In the genomic region with DNA sequence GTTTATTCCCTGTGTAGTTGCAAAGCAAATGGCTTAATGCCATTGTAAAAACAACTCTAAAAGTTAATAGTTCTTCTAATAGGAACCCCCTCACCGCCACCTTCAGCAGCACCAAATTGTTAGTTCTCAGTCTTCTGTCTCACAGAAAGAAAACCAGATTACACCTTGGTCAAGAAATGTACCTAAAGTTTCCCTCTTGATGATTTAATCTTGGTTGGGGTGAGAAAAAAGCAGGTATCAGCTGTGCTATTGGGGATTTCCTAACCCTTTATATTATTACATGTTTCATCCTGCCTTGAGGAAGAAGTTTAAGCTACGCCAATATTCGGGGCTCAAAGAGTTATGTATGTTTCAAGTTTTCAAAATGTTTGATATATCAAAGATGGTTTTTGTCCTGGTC, we compare ENCODE assay signal across 14 cellular contexts.
"Had no signal": no experiment of that assay in that cellular context is flagged by ENCODE, and none has a peak within 500 bp of the region (broad histone marks: within the 10 kb centered on the region; RNA-seq: fewer than 3 reads in every experiment).

No MANE protein-coding gene starts in this region.

- H3K36me3 ChIP-seq: heart right ventricle, left ventricle myocardium inferior had no signal

- H3K4me1 ChIP-seq: testis had no signal

- H3K4me1 Mint-ChIP-seq: activated naive CD4-positive, alpha-beta T cell treated with anti-CD3 and anti-CD28 coated beads, Interleukin-2, amount 10 ng/mL, durations not matched to agents 7 days and 5 days had no signal

- H3K27me3 ChIP-seq: dorsolateral prefrontal cortex, testis had no signal

- DNase-seq: activated CD4-positive, alpha-beta memory T cell treated with anti-CD3 and anti-CD28 coated beads for 36 hours; activated CD8-positive, alpha-beta memory T cell treated with anti-CD3 and anti-CD28 coated beads, Interleukin-2, amount 50 U/mL, for 48 hours; activated naive CD4-positive, alpha-beta T cell treated with anti-CD3 and anti-CD28 coated beads, Interleukin-2, amount 10 ng/mL, durations not matched to agents 7 days and 5 days; dorsolateral prefrontal cortex; heart right ventricle; kidney; left ventricle myocardium inferior; nephron progenitor cell; stimulated activated CD4-positive, alpha-beta T cell treated with anti-CD3 and anti-CD28 coated beads, Interleukin-2, amount 100 ng/mL, for 24 hours; stimulated activated naive CD4-positive, alpha-beta T cell treated with Interleukin-2 at 50 U/mL for 16 hours; testis had no signal

- H3K27ac ChIP-seq: heart right ventricle, left ventricle myocardium inferior, testis had no signal

- ATAC-seq: sciatic nerve had no signal

- H3K9me3 ChIP-seq: heart right ventricle, left ventricle myocardium inferior, testis had no signal

- H3K4me3 ChIP-seq: dorsolateral prefrontal cortex, heart right ventricle, left ventricle myocardium inferior, testis had no signal

- H3K9me3 Mint-ChIP-seq: activated CD4-positive, alpha-beta memory T cell treated with anti-CD3 and anti-CD28 coated beads for 36 hours; activated naive CD4-positive, alpha-beta T cell treated with anti-CD3 and anti-CD28 coated beads, Interleukin-2, amount 10 ng/mL, durations not matched to agents 7 days and 5 days; brain; nephron progenitor cell; T-helper 2 cell treated with Interferon-gamma antibody and Interleukin-4, amounts not matched to agents 5 μg/mL and 100 μg/mL, for 36 hours had no signal

- H3K4me3 Mint-ChIP-seq: activated CD4-positive, alpha-beta memory T cell treated with anti-CD3 and anti-CD28 coated beads for 36 hours; activated naive CD4-positive, alpha-beta T cell treated with anti-CD3 and anti-CD28 coated beads, Interleukin-2, amount 10 ng/mL, durations not matched to agents 7 days and 5 days; brain; nephron progenitor cell; T-helper 2 cell treated with Interferon-gamma antibody and Interleukin-4, amounts not matched to agents 5 μg/mL and 100 μg/mL, for 36 hours had no signal

- H3K27ac Mint-ChIP-seq: activated CD4-positive, alpha-beta memory T cell treated with anti-CD3 and anti-CD28 coated beads for 36 hours; activated naive CD4-positive, alpha-beta T cell treated with anti-CD3 and anti-CD28 coated beads, Interleukin-2, amount 10 ng/mL, durations not matched to agents 7 days and 5 days; brain; nephron progenitor cell; T-helper 2 cell treated with Interferon-gamma antibody and Interleukin-4, amounts not matched to agents 5 μg/mL and 100 μg/mL, for 36 hours had no signal

- H3K36me3 Mint-ChIP-seq: activated CD4-positive, alpha-beta memory T cell treated with anti-CD3 and anti-CD28 coated beads for 36 hours; activated naive CD4-positive, alpha-beta T cell treated with anti-CD3 and anti-CD28 coated beads, Interleukin-2, amount 10 ng/mL, durations not matched to agents 7 days and 5 days; brain had no signal
